Comparison of ENCODE assay signal across 18 cellular contexts in the genomic region with DNA sequence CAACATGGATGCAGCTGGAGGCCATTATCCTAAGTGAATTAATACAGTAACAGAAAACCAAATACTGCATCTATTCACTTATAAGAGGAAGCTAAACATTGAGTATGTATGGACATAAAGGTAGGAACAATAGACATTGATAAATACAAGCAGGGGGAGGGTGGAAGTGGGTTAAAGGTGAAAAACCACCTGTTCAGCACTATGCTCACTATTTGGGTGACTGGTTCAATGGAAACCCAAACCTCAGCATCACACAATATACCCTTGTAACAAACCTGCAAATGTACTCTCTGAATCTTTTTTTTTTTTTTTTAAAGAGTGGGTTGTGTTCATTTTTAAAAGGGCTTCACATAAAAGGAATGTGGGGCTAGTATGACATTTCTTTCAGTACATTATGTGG. TPM values are rescaled to one million over a fixed set of nuclear protein-coding genes. Genes with fewer than 3 reads are reported as not detected.
DNase-seq lines count a peak whose midpoint lies in the region; ATAC-seq and TF ChIP-seq lines count a peak whose summit lies in the region.
"Had no signal": no experiment of that assay in that cellular context is flagged by ENCODE, and none has a peak within 500 bp of the region (broad histone marks: within the 10 kb centered on the region; RNA-seq: fewer than 3 reads in every experiment).

No MANE protein-coding gene starts in this region.

- H3K27me3 ChIP-seq in neural progenitor cell: no peaks in the 10 kb centered on the region

- H3K27ac Mint-ChIP-seq in activated naive CD4-positive, alpha-beta T cell treated with anti-CD3 and anti-CD28 coated beads, Interleukin-2, amount 10 ng/mL, durations not matched to agents 7 days and 5 days: peak overlapping the region; percentile 17
- H3K27ac Mint-ChIP-seq in activated naive CD4-positive, alpha-beta T cell treated with anti-CD3 and anti-CD28 coated beads, Interleukin-2, amount 50 U/mL, for 72 hours: peak overlapping the region in 1 of 2 donors; percentile 69
- peak overlapping the region; percentile 27 for H3K27ac Mint-ChIP-seq in activated naive CD8-positive, alpha-beta T cell treated with anti-CD3 and anti-CD28 coated beads, Interleukin-2, amount 50 U/mL, for 24 hours
- H3K27ac Mint-ChIP-seq in stimulated activated memory B cell treated with anti-CD40 and anti-IgM and Interleukin-4, amounts not matched to agents 10 μg/mL and 1 μg/mL and 100 μg/mL, for 72 hours: peak overlapping the region; percentile 25
- H3K27ac Mint-ChIP-seq in neural progenitor cell: no peak overlapping the region

- no peaks in the 10 kb centered on the region for H3K79me2 ChIP-seq in neural progenitor cell (ENCODE audit: low read depth)

- no peak overlapping the region for H3K4me3 ChIP-seq in neural progenitor cell
- H3K4me3 ChIP-seq: MG63, PC-9, SK-N-MC had no signal

- H3K36me3 Mint-ChIP-seq in activated naive CD4-positive, alpha-beta T cell treated with anti-CD3 and anti-CD28 coated beads, Interleukin-2, amount 10 ng/mL, durations not matched to agents 7 days and 5 days: peaks cover 81% of the 10 kb centered on the region
- peaks cover 19 to 58% of the 10 kb centered on the region in 2 donors for H3K36me3 Mint-ChIP-seq in activated naive CD4-positive, alpha-beta T cell treated with anti-CD3 and anti-CD28 coated beads, Interleukin-2, amount 50 U/mL, for 72 hours
- peaks cover 85% of the 10 kb centered on the region for H3K36me3 Mint-ChIP-seq in activated naive CD8-positive, alpha-beta T cell treated with anti-CD3 and anti-CD28 coated beads, Interleukin-2, amount 50 U/mL, for 24 hours (ENCODE audit: low read depth)
- H3K36me3 Mint-ChIP-seq in stimulated activated memory B cell treated with anti-CD40 and anti-IgM and Interleukin-4, amounts not matched to agents 10 μg/mL and 1 μg/mL and 100 μg/mL, for 72 hours: peaks cover 87% of the 10 kb centered on the region
- no peaks in the 10 kb centered on the region for H3K36me3 Mint-ChIP-seq in neural progenitor cell

- no peak for TF ChIP-seq CTCF in neural progenitor cell (IDR thresholded peaks at IDR 0.05)

- H3F3A ChIP-seq in neural progenitor cell (ENCODE audit: low read depth): no peaks in the 10 kb centered on the region

- H3K4me3 Mint-ChIP-seq in activated naive CD4-positive, alpha-beta T cell treated with anti-CD3 and anti-CD28 coated beads, Interleukin-2, amount 10 ng/mL, durations not matched to agents 7 days and 5 days: no peak overlapping the region
- no peak overlapping the region for H3K4me3 Mint-ChIP-seq in activated naive CD8-positive, alpha-beta T cell treated with anti-CD3 and anti-CD28 coated beads, Interleukin-2, amount 50 U/mL, for 24 hours
- no peak overlapping the region for H3K4me3 Mint-ChIP-seq in stimulated activated memory B cell treated with anti-CD40 and anti-IgM and Interleukin-4, amounts not matched to agents 10 μg/mL and 1 μg/mL and 100 μg/mL, for 72 hours
- H3K4me3 Mint-ChIP-seq in neural progenitor cell: no peak overlapping the region

- H4K20me1 ChIP-seq in neural progenitor cell (ENCODE audit: low read depth): no peaks in the 10 kb centered on the region

- no peaks in the 10 kb centered on the region for H3K9me3 ChIP-seq in neural progenitor cell (ENCODE audit: low read depth)
- H3K9me3 ChIP-seq: MG63 had no signal

- H3K36me3 ChIP-seq in neural progenitor cell: no peaks in the 10 kb centered on the region
- H3K36me3 ChIP-seq: MG63 had no signal

- no peak overlapping the region for H3K4me2 ChIP-seq in neural progenitor cell
- H3K4me2 ChIP-seq: PC-9 had no signal

- H3K9me3 Mint-ChIP-seq in activated naive CD4-positive, alpha-beta T cell treated with anti-CD3 and anti-CD28 coated beads, Interleukin-2, amount 10 ng/mL, durations not matched to agents 7 days and 5 days: no peaks in the 10 kb centered on the region
- no peaks in the 10 kb centered on the region for H3K9me3 Mint-ChIP-seq in activated naive CD4-positive, alpha-beta T cell treated with anti-CD3 and anti-CD28 coated beads, Interleukin-2, amount 50 U/mL, for 72 hours
- H3K9me3 Mint-ChIP-seq in activated naive CD8-positive, alpha-beta T cell treated with anti-CD3 and anti-CD28 coated beads, Interleukin-2, amount 50 U/mL, for 24 hours: no peaks in the 10 kb centered on the region
- no peaks in the 10 kb centered on the region for H3K9me3 Mint-ChIP-seq in stimulated activated memory B cell treated with anti-CD40 and anti-IgM and Interleukin-4, amounts not matched to agents 10 μg/mL and 1 μg/mL and 100 μg/mL, for 72 hours
- H3K9me3 Mint-ChIP-seq in neural progenitor cell: no peaks in the 10 kb centered on the region

- no peaks in the 10 kb centered on the region for H3K27me3 Mint-ChIP-seq in activated naive CD4-positive, alpha-beta T cell treated with anti-CD3 and anti-CD28 coated beads, Interleukin-2, amount 10 ng/mL, durations not matched to agents 7 days and 5 days
- H3K27me3 Mint-ChIP-seq in activated naive CD8-positive, alpha-beta T cell treated with anti-CD3 and anti-CD28 coated beads, Interleukin-2, amount 50 U/mL, for 24 hours: no peaks in the 10 kb centered on the region
- no peaks in the 10 kb centered on the region for H3K27me3 Mint-ChIP-seq in stimulated activated memory B cell treated with anti-CD40 and anti-IgM and Interleukin-4, amounts not matched to agents 10 μg/mL and 1 μg/mL and 100 μg/mL, for 72 hours
- peaks cover 7% of the 10 kb centered on the region for H3K27me3 Mint-ChIP-seq in neural progenitor cell (ENCODE audit: insufficient read depth, low read depth)

- no peak overlapping the region for H3K27ac ChIP-seq in neural progenitor cell
- H3K27ac ChIP-seq: PC-9, SK-N-MC had no signal

- H2AFZ ChIP-seq in neural progenitor cell (replicated peaks): no peak overlapping the region
- H2AFZ ChIP-seq: PC-9 had no signal

- no peak for DNase-seq in activated naive CD4-positive, alpha-beta T cell treated with anti-CD3 and anti-CD28 coated beads, Interleukin-2, amount 10 ng/mL, durations not matched to agents 7 days and 5 days
- DNase-seq in activated naive CD4-positive, alpha-beta T cell treated with anti-CD3 and anti-CD28 coated beads, Interleukin-2, amount 50 U/mL, for 72 hours (ENCODE audit: low spot score in 2 of 2): no peak
- DNase-seq in NCI-H146 treated with DMSO at 0.1 percent for 48 hours (lab: John Stamatoyannopoulos, UW; ENCODE audit: unreplicated experiment): peak; percentile 46
- no peak for DNase-seq in activated naive CD8-positive, alpha-beta T cell treated with anti-CD3 and anti-CD28 coated beads, Interleukin-2, amount 50 U/mL, for 24 hours
- no peak for DNase-seq in NCI-H2171 treated with DMSO at 0.1 percent for 48 hours (lab: John Stamatoyannopoulos, UW)
- DNase-seq in NCI-H2107 (lab: John Stamatoyannopoulos, UW): no peak
- no peak for DNase-seq in neural progenitor cell (ENCODE audit: low spot score)
- DNase-seq: ACHN, DMS79, HCEC 1CT, MG63, NCI-H1092 treated with DMSO at 0.1 percent for 48 hours, NCI-H187 treated with DMSO at 0.1 percent for 48 hours, NCI-H524, PC-9 had no signal

- peaks cover 17% of the 10 kb centered on the region for H3K4me1 Mint-ChIP-seq in activated naive CD4-positive, alpha-beta T cell treated with anti-CD3 and anti-CD28 coated beads, Interleukin-2, amount 10 ng/mL, durations not matched to agents 7 days and 5 days
- H3K4me1 Mint-ChIP-seq in activated naive CD8-positive, alpha-beta T cell treated with anti-CD3 and anti-CD28 coated beads, Interleukin-2, amount 50 U/mL, for 24 hours: peaks cover 7% of the 10 kb centered on the region
- H3K4me1 Mint-ChIP-seq in stimulated activated memory B cell treated with anti-CD40 and anti-IgM and Interleukin-4, amounts not matched to agents 10 μg/mL and 1 μg/mL and 100 μg/mL, for 72 hours: peaks cover 25% of the 10 kb centered on the region
- H3K4me1 Mint-ChIP-seq in neural progenitor cell: peaks cover 12% of the 10 kb centered on the region

- no peak for ATAC-seq in activated naive CD4-positive, alpha-beta T cell treated with anti-CD3 and anti-CD28 coated beads, Interleukin-2, amount 50 U/mL, for 72 hours
- ATAC-seq in activated naive CD8-positive, alpha-beta T cell treated with anti-CD3 and anti-CD28 coated beads, Interleukin-2, amount 50 U/mL, for 24 hours: no peak
- ATAC-seq in stimulated activated memory B cell treated with anti-CD40 and anti-IgM and Interleukin-4, amounts not matched to agents 10 μg/mL and 1 μg/mL and 100 μg/mL, for 72 hours: no peak

- CTCF ChIA-PET in activated naive CD4-positive, alpha-beta T cell treated with anti-CD3 and anti-CD28 coated beads, Interleukin-2, amount 10 ng/mL, durations not matched to agents 7 days and 5 days (lab: Charles Lee): interaction anchor here (1.0 kb wide), 1 partner anchor 17 kb away, joined by 6 read pairs; no protein-coding TSS in a partner anchor

- no peak overlapping the region for H3K9ac ChIP-seq in neural progenitor cell

- H3K4me1 ChIP-seq in neural progenitor cell: no peaks in the 10 kb centered on the region

RNA-seq across cellular contexts. Expression of a gene that starts 26.9 kb away (rescaled TPM):
- not detected for total RNA-seq in activated naive CD4-positive, alpha-beta T cell treated with anti-CD3 and anti-CD28 coated beads, Interleukin-2, amount 50 U/mL, for 72 hours
- not detected in 2 replicates for total RNA-seq in neural progenitor cell (ENCODE audit: low replicate concordance)
- total RNA-seq: G401, PC-9 had no signal

RNA-seq across cellular contexts. Expression of a gene that starts 50.3 kb away (rescaled TPM):
- 1,000 to 10,000 TPM in 1 of 2 donors, 100 to 1,000 TPM in 1; 761 to 1,053 TPM for total RNA-seq in activated naive CD4-positive, alpha-beta T cell treated with anti-CD3 and anti-CD28 coated beads, Interleukin-2, amount 50 U/mL, for 72 hours
- total RNA-seq in neural progenitor cell (ENCODE audit: low replicate concordance): 0.34 and 2.2 TPM in 2 replicates
- total RNA-seq: G401 had no signal

Comparison
In these comparisons a context has a peak if more than half of its experiments do, and no peak if none do; other contexts are left out.
1. RNA of a gene that starts 50.3 kb away (total RNA-seq): 761 to 1,053 TPM in activated naive CD4-positive, alpha-beta T cell treated with anti-CD3 and anti-CD28 coated beads, Interleukin-2, amount 50 U/mL, for 72 hours; 0.34 to 2.2 TPM in neural progenitor cell; every median in the first group is over 100 times any median in the second.